ENCODE assay signal across 8 cellular contexts in genomic region chr20:36435799-36436541, GRCh38.
A peak's percentile ranks its signal among the peaks of the same experiment; 100 is the strongest.
DNase-seq lines count a peak whose midpoint lies in the region; ATAC-seq and TF ChIP-seq lines count a peak whose summit lies in the region.

No MANE protein-coding gene starts in this region.

- no peaks in the 10 kb centered on the region for H3K79me2 ChIP-seq in KMS-11 (ENCODE audit: insufficient read depth, low read depth)

- POLR2A ChIA-PET in MCF 10A (lab: Yijun Ruan, JAX) = no interaction called here

- CTCF ChIA-PET in MCF 10A (lab: Yijun Ruan, JAX) = interaction anchor here (14.3 kb wide), 1 partner anchor 235 kb away, joined by 196 read pairs; no protein-coding TSS in a partner anchor

- H3K9me3 Mint-ChIP-seq in CD14-positive monocyte (peaks cover 0 to 3% (median 0%) of the 10 kb centered on the region in 7 donors), MCF 10A (ENCODE audit: unreplicated experiment) (no peaks in the 10 kb centered on the region)

- no TSS peak for BruUV-seq in MCF 10A (replicated peaks; lab: Mats Ljungman, UMichigan)

- peak overlapping the region; percentile 53 for H3K4me2 ChIP-seq in KMS-11

- H3K4me3 Mint-ChIP-seq in CD14-positive monocyte (peak overlapping the region; percentile 73 to 82), MCF 10A (ENCODE audit: unreplicated experiment) (no peak overlapping the region)

- H3K4me1 ChIP-seq in KMS-11 (ENCODE audit: low read depth, poor library complexity, severe bottlenecking) = no peaks in the 10 kb centered on the region

- TF ChIP-seq CTCF in CD14-positive monocyte (IDR thresholded peaks at IDR 0.05) (no peak), KMS-11 (conservative IDR thresholded peaks at IDR 0.05; ENCODE audit: low read depth, low read length) (no peak), VCaP (conservative IDR thresholded peaks at IDR 0.05) (peak; percentile 32; the same call in 1 of the 2 replicates), MCF 10A (IDR thresholded peaks at IDR 0.05; ENCODE audit: unreplicated experiment) (no peak)

- no peak for ATAC-seq in HG03025 (IDR thresholded peaks at IDR 0.05; ENCODE audit: low FRiP score, unreplicated experiment)

- intact Hi-C loops in CD14-positive monocyte (cut with micrococcal nuclease) (loop anchor here in 1 of 2 donors (5.0 kb wide), 1 partner anchor 224 kb away; no protein-coding TSS in a partner anchor), MCF 10A (cut with micrococcal nuclease) (no loop called here)

- H3K27ac ChIP-seq in KMS-11 = no peak overlapping the region
- H3K27ac ChIP-seq in VCaP = peak overlapping the region; percentile 58

- H3K27me3 Mint-ChIP-seq in CD14-positive monocyte (ENCODE audit: low read depth in 3 of 3) (peaks cover 8 to 16% (median 16%) of the 10 kb centered on the region in 3 donors), MCF 10A (ENCODE audit: insufficient read depth, unreplicated experiment) (no peaks in the 10 kb centered on the region)

- H3K27me3 ChIP-seq in KMS-11 (ENCODE audit: insufficient read depth, low read depth) = no peaks in the 10 kb centered on the region; the same call in none of the 2 replicates

- H2AFZ ChIP-seq in KMS-11 (ENCODE audit: low read depth) = peak overlapping the region; percentile 56; the same call in 1 of the 2 replicates

- H3K9ac ChIP-seq in KMS-11 = no peak overlapping the region

- no peaks in the 10 kb centered on the region for H3K36me3 Mint-ChIP-seq in CD14-positive monocyte
- no peaks in the 10 kb centered on the region for H3K36me3 Mint-ChIP-seq in MCF 10A (ENCODE audit: insufficient read depth, unreplicated experiment)

- H4K20me1 ChIP-seq in KMS-11 (ENCODE audit: insufficient read depth) = no peaks in the 10 kb centered on the region

- H3K27ac Mint-ChIP-seq in CD14-positive monocyte = no peak overlapping the region
- no peak overlapping the region for H3K27ac Mint-ChIP-seq in MCF 10A (ENCODE audit: low read depth, unreplicated experiment)

- DNase-seq in CD14-positive monocyte (ENCODE audit: low spot score) (peak; percentile 86), MCF 10A (ENCODE audit: unreplicated experiment) (peak; percentile 30), iPS-NIHi11 (ENCODE audit: low spot score) (peak; percentile 95), UCSD-AML1 (lab: John Stamatoyannopoulos, UW; ENCODE audit: unreplicated experiment) (no peak)
- peak; percentile 80 to 92 (median 83) for DNase-seq in stimulated activated CD4-positive, alpha-beta T cell treated with anti-CD3 and anti-CD28 coated beads, Interleukin-12 subunit alpha, Interleukin-12 subunit beta, amount 100 ng/mL, for 48 hours (ENCODE audit: low read depth in 2 of 3, low spot score in 1 of 3)

- no peaks in the 10 kb centered on the region for H3K36me3 ChIP-seq in KMS-11 (ENCODE audit: insufficient read depth)

- peaks cover 6% of the 10 kb centered on the region for H3K4me1 Mint-ChIP-seq in CD14-positive monocyte
- H3K4me1 Mint-ChIP-seq in MCF 10A (ENCODE audit: insufficient read depth, unreplicated experiment) = no peaks in the 10 kb centered on the region

- H3K4me3 ChIP-seq in KMS-11 (IDR thresholded peaks at IDR 0.05; ENCODE audit: insufficient read depth, low read depth, low read length) = no peak overlapping the region
